In the genomic region with DNA sequence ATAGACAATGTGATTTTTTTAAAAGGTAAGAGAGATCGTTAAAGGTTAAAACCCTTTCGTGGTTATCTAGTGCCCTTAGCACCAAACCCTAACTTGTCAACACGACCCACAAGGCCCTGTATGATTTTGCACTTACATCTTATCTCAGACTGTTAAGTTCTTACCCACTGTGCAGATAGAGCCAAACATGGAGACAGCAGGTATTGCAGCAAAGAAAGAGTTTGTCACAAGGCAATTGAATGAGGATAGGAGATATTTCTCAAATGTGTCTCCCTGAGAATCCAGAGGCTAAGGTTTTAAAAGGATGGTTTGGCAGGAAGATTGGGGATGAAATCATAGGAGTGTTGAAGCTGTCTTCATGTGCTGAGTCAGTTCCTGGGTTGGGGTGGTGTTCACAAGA, we compare ENCODE assay signal across 19 cellular contexts.
"Had no signal": no experiment of that assay in that cellular context is flagged by ENCODE, and none has a peak within 500 bp of the region (broad histone marks: within the 10 kb centered on the region; RNA-seq: fewer than 3 reads in every experiment).

No MANE protein-coding gene starts in this region.

- DNase-seq: effector memory CD4-positive, alpha-beta T cell; esophagus squamous epithelium; foreskin melanocyte; head of caudate nucleus; kidney glomerular epithelial cell; mammary epithelial cell; mucosa of descending colon; naive thymus-derived CD8-positive, alpha-beta T cell; psoas muscle; sigmoid colon; stimulated activated CD4-positive, alpha-beta T cell treated with anti-CD3 and anti-CD28 coated beads, Interleukin-2, amount 100 ng/mL, for 48 hours; stimulated activated naive CD4-positive, alpha-beta T cell treated with Interleukin-2 at 50 U/mL for 16 hours; thyroid gland had no signal

- H2AFZ ChIP-seq: hepatocyte had no signal

- H3K27me3 ChIP-seq: esophagus squamous epithelium, hepatocyte, neutrophil, right atrium auricular region, sigmoid colon, thyroid gland had no signal

- H3K4me3 ChIP-seq: esophagus squamous epithelium, hepatocyte, mucosa of descending colon, psoas muscle, right atrium auricular region, sigmoid colon, smooth muscle cell, thyroid gland had no signal

- ATAC-seq: mucosa of descending colon; naive thymus-derived CD8-positive, alpha-beta T cell; psoas muscle had no signal

- H3K36me3 ChIP-seq: esophagus squamous epithelium, neutrophil, right atrium auricular region, sigmoid colon, thyroid gland had no signal

- H3K27ac ChIP-seq: esophagus squamous epithelium, hepatocyte, neutrophil, psoas muscle, right atrium auricular region, sigmoid colon, thyroid gland had no signal

- H3K4me1 ChIP-seq: psoas muscle, right atrium auricular region, sigmoid colon, thyroid gland had no signal

- H3K9me3 ChIP-seq: psoas muscle, thyroid gland had no signal

- H3K4me2 ChIP-seq: hepatocyte, smooth muscle cell had no signal

- H3K79me2 ChIP-seq: hepatocyte had no signal

- FAIRE-seq: islet of Langerhans, urothelium cell line had no signal
